Comparison of ENCODE assay signal across 1 cellular context in genomic region chr7:64794171-64794844, GRCh38.
TF ChIP-seq lines count a peak whose summit lies in the region.

TSS of gene ZNF138 (plus strand) at chr7:64794428. CDS start at chr7:64794569, 141 bp downstream.

TF ChIP-seq in HepG2, 621 proteins besides CTCF, POLR2A, EP300 and RAD21 (continued from another document):
- TF ChIP-seq ZXDC (CRISPR knock-in tag; IDR thresholded peaks at IDR 0.05) (no peak), ZHX2 (IDR thresholded peaks at IDR 0.05; ENCODE audit: low read depth) (no peak), ZHX2 (CRISPR knock-in tag; IDR thresholded peaks at IDR 0.05; ENCODE audit: borderline replicate concordance) (no peak), HBP1 (CRISPR knock-in tag; IDR thresholded peaks at IDR 0.05; ENCODE audit: low read depth) (peak; percentile 74; the same call in 1 of the 2 replicates), ZNF446 (CRISPR knock-in tag; IDR thresholded peaks at IDR 0.05) (0 out of 2 replicates have a peak, but pooled peaks have one; percentile 30), MXI1 (IDR thresholded peaks at IDR 0.05; ENCODE audit: borderline replicate concordance, low read depth, low read length) (no peak), ZNF549 (CRISPR knock-in tag; IDR thresholded peaks at IDR 0.05) (no peak), ZNF292 (CRISPR knock-in tag; IDR thresholded peaks at IDR 0.05; ENCODE audit: borderline replicate concordance, low read depth) (peak; percentile 74), ATRX (CRISPR knock-in tag; IDR thresholded peaks at IDR 0.05; ENCODE audit: borderline replicate concordance) (no peak), USF2 (IDR thresholded peaks at IDR 0.05; ENCODE audit: low read depth, low read length) (no peak), USF2 (CRISPR knock-in tag; IDR thresholded peaks at IDR 0.05; ENCODE audit: borderline replicate concordance) (no peak), HNF4A (CRISPR knock-in tag; IDR thresholded peaks at IDR 0.05) (no peak), TBP (CRISPR knock-in tag; IDR thresholded peaks at IDR 0.05) (no peak), MEF2D (CRISPR knock-in tag; IDR thresholded peaks at IDR 0.05) (0 out of 2 replicates have a peak, but pooled peaks have one; percentile 48), STAG1 (CRISPR knock-in tag; IDR thresholded peaks at IDR 0.05) (no peak), ARID3A (IDR thresholded peaks at IDR 0.05; ENCODE audit: low read depth, low read length) (no peak), KMT2B (CRISPR knock-in tag; IDR thresholded peaks at IDR 0.05) (peak; percentile 89)
